ENCODE assay signal across 14 cellular contexts in genomic region chr10:72010234-72010992, GRCh38. TPM values are rescaled to one million over a fixed set of nuclear protein-coding genes. Genes with fewer than 3 reads are reported as not detected.
A peak's percentile ranks its signal among the peaks of the same experiment; 100 is the strongest.
DNase-seq lines count a peak whose midpoint lies in the region; ATAC-seq, FAIRE-seq and TF ChIP-seq lines count a peak whose summit lies in the region.
"Had no signal": no experiment of that assay in that cellular context is flagged by ENCODE, and none has a peak within 500 bp of the region (broad histone marks: within the 10 kb centered on the region; RNA-seq: fewer than 3 reads in every experiment).

No MANE protein-coding gene starts in this region.

- POLR2A ChIA-PET in endothelial cell of umbilical vein (lab: Charles Lee) = no interaction called here

- H3K27me3 ChIP-seq in adipocyte (replicated peaks; ENCODE audit: control insufficient read depth, insufficient read depth, low read length) = no peaks in the 10 kb centered on the region
- no peaks in the 10 kb centered on the region for H3K27me3 ChIP-seq in endothelial cell of umbilical vein (ENCODE audit: control insufficient read depth in 2 of 2, insufficient read depth in 2 of 2, low read length in 2 of 2)
- H3K27me3 ChIP-seq in thyroid gland = no peaks in the 10 kb centered on the region

- peak; percentile 26 for FAIRE-seq in endothelial cell of umbilical vein (lab: Jason Lieb, UNC)
- FAIRE-seq: urothelium cell line had no signal

- H3K36me3 ChIP-seq in adipocyte (ENCODE audit: control insufficient read depth, insufficient read depth, low read length, severe bottlenecking) (peaks cover 45% of the 10 kb centered on the region), endothelial cell of umbilical vein (ENCODE audit: control insufficient read depth in 2 of 2, extremely low read depth in 1 of 2, insufficient read depth in 2 of 2, low read length in 2 of 2) (peaks cover 2 to 4% of the 10 kb centered on the region in 2 experiments), thyroid gland (peaks cover 13 to 16% of the 10 kb centered on the region in 2 donors)

- H3K9me1 ChIP-seq in endothelial cell of umbilical vein (replicated peaks; ENCODE audit: control insufficient read depth, extremely low read depth, insufficient read depth, low read length) = no peaks in the 10 kb centered on the region

- no TSS peak for BruUV-seq in endothelial cell of umbilical vein (replicated peaks; lab: Mats Ljungman, UMichigan)

- no peak overlapping the region for H3K4me2 ChIP-seq in endothelial cell of umbilical vein (ENCODE audit: insufficient read depth, low read length)

- H3K9me3 Mint-ChIP-seq in nephron = no peaks in the 10 kb centered on the region
- H3K9me3 Mint-ChIP-seq: effector memory CD8-positive, alpha-beta T cell had no signal

- CTCF ChIA-PET in endothelial cell of umbilical vein (lab: Charles Lee) = interaction anchor here (1.0 to 1.9 kb wide), 5 partner anchors 12 to 55 kb away, joined by 3 to 11 read pairs (median 3); no protein-coding TSS in a partner anchor

- H3K27ac ChIP-seq in endothelial cell of umbilical vein (ENCODE audit: insufficient read depth, low read depth, low read length) (peak overlapping the region; percentile 52), thyroid gland (peak overlapping the region; percentile 54 to 78 (median 73))

- H3K4me1 Mint-ChIP-seq in nephron = peaks cover 71% of the 10 kb centered on the region

- H3K9me3 ChIP-seq in adipocyte (ENCODE audit: control insufficient read depth, low read length) (no peaks in the 10 kb centered on the region), endothelial cell of umbilical vein (replicated peaks; ENCODE audit: control insufficient read depth, insufficient read depth, low read length) (no peaks in the 10 kb centered on the region), thyroid gland (no peaks in the 10 kb centered on the region)

- intact Hi-C loops in endothelial cell of umbilical vein (cut with micrococcal nuclease) = no loop called here
- intact Hi-C loops in thyroid gland (cut with DNase I) = no loop called here

- no peak for TF ChIP-seq POLR2A in endothelial cell of umbilical vein (IDR thresholded peaks at IDR 0.05; ENCODE audit: low read depth, low read length)
- TF ChIP-seq POLR2A in thyroid gland (IDR thresholded peaks at IDR 0.05) = no peak

- DNase-seq in adipocyte (ENCODE audit: low read depth) = peak; percentile 48
- no peak for DNase-seq in endothelial cell of umbilical vein (ENCODE audit: low read depth, low spot score)
- no peak for DNase-seq in thyroid gland
- DNase-seq in activated CD8-positive, alpha-beta memory T cell treated with anti-CD3 and anti-CD28 coated beads for 24 hours = no peak
- DNase-seq in activated CD4-positive, alpha-beta T cell treated with anti-CD3 and anti-CD28 coated beads, Interleukin-2, amount 50 U/mL, for 4 hours = no peak
- DNase-seq: activated CD4-positive, alpha-beta T cell treated with anti-CD3 and anti-CD28 coated beads for 48 hours; activated naive CD4-positive, alpha-beta T cell; Calu3; effector memory CD8-positive, alpha-beta T cell; NCI-H510A treated with DMSO at 0.1 percent for 48 hours had no signal

- H3K36me3 Mint-ChIP-seq in nephron (ENCODE audit: low read depth) = peaks cover 27% of the 10 kb centered on the region

- 69 to 84% methylated on average over 6 to 7 of the region's 7 CpGs for WGBS in thyroid gland, 2 donors

- no peaks in the 10 kb centered on the region for H3K27me3 Mint-ChIP-seq in nephron (ENCODE audit: low read depth)

- H3K9ac ChIP-seq in adipocyte (ENCODE audit: low read length) = peak overlapping the region; percentile 86
- H3K9ac ChIP-seq in endothelial cell of umbilical vein (replicated peaks; ENCODE audit: extremely low read depth, insufficient read depth, low read length) = no peak overlapping the region

- peak overlapping the region; percentile 99 to 100 (median 99) for H3K27ac Mint-ChIP-seq in nephron
- H3K27ac Mint-ChIP-seq: effector memory CD8-positive, alpha-beta T cell had no signal

- dilution Hi-C loops in endothelial cell of umbilical vein (cut with MboI; ENCODE audit: extremely low pct_ligation_motif_present, low sequenced_read_pairs) = no loop called here

- H4K20me1 ChIP-seq in endothelial cell of umbilical vein (replicated peaks; ENCODE audit: control insufficient read depth, extremely low read depth, insufficient read depth, low read length) = no peaks in the 10 kb centered on the region

- no peak for TF ChIP-seq CTCF in endothelial cell of umbilical vein (IDR thresholded peaks at IDR 0.05; ENCODE audit: extremely low read depth in 1 of 2, insufficient read depth in 1 of 2, low read depth in 1 of 2, low read length in 2 of 2)
- TF ChIP-seq CTCF in nephron (IDR thresholded peaks at IDR 0.05; ENCODE audit: unreplicated experiment in 3 of 3) = no peak
- no peak for TF ChIP-seq CTCF in thyroid gland (IDR thresholded peaks at IDR 0.05)

- no peak overlapping the region for H2AFZ ChIP-seq in endothelial cell of umbilical vein (ENCODE audit: low read depth, low read length)

- peak overlapping the region; percentile 43 for H3K4me3 ChIP-seq in adipocyte (ENCODE audit: low read length)
- no peak overlapping the region for H3K4me3 ChIP-seq in endothelial cell of umbilical vein (replicated peaks in 1 of 3; ENCODE audit: insufficient read depth in 1 of 3, low read depth in 1 of 3, low read length in 3 of 3)
- no peak overlapping the region for H3K4me3 ChIP-seq in thyroid gland (replicated peaks in 1 of 3)

- peaks cover 71% of the 10 kb centered on the region for H3K4me1 ChIP-seq in adipocyte (ENCODE audit: control insufficient read depth, insufficient read depth, low read length)
- H3K4me1 ChIP-seq in endothelial cell of umbilical vein (ENCODE audit: control insufficient read depth, extremely low read depth, insufficient read depth, low read length) = peaks cover 17% of the 10 kb centered on the region
- peaks cover 3 to 35% of the 10 kb centered on the region in 2 donors for H3K4me1 ChIP-seq in thyroid gland

- peak overlapping the region in 1 of 3 experiments; percentile 1 for H3K4me3 Mint-ChIP-seq in nephron
- H3K4me3 Mint-ChIP-seq: effector memory CD8-positive, alpha-beta T cell had no signal

- ATAC-seq in HG03095 (IDR thresholded peaks at IDR 0.05; ENCODE audit: unreplicated experiment) (no peak), GM18520 (IDR thresholded peaks at IDR 0.05; ENCODE audit: unreplicated experiment) (no peak)
- ATAC-seq: effector memory CD8-positive, alpha-beta T cell had no signal

- H3K79me2 ChIP-seq in endothelial cell of umbilical vein (ENCODE audit: control insufficient read depth, insufficient read depth, low read length) = no peaks in the 10 kb centered on the region

TF ChIP-seq in endothelial cell of umbilical vein, 7 proteins besides CTCF, POLR2A, EP300 and RAD21:
- no peak for TF ChIP-seq JUN (IDR thresholded peaks at IDR 0.05; ENCODE audit: borderline replicate concordance, insufficient read depth, insufficient read length, low read depth)
- TF ChIP-seq MAX (IDR thresholded peaks at IDR 0.05; ENCODE audit: insufficient read depth, insufficient read length) = no peak
- TF ChIP-seq EZH2 (IDR thresholded peaks at IDR 0.05; ENCODE audit: borderline replicate concordance, low read depth, low read length, severe bottlenecking) = no peak
- TF ChIP-seq FOS (IDR thresholded peaks at IDR 0.05; ENCODE audit: borderline replicate concordance, insufficient read depth, low read length) = no peak
- no peak for TF ChIP-seq MYC (IDR thresholded peaks at IDR 0.05; ENCODE audit: low read depth, low read length)
- TF ChIP-seq GATA2 (IDR thresholded peaks at IDR 0.05; ENCODE audit: insufficient read depth, insufficient read length, low read depth, low read length) = no peak
- TF ChIP-seq POLR2AphosphoS5 (IDR thresholded peaks at IDR 0.05; ENCODE audit: insufficient read depth, low read depth, low read length) = no peak

RNA-seq across cellular contexts. Expression of gene CHST3, which starts 46.2 kb away (rescaled TPM):
- total RNA-seq in endothelial cell of umbilical vein (10.0 and 11.5 TPM in 2 replicates), thyroid gland (10 to 100 TPM in 3 of 4 donors, 1 to 10 TPM in 1; 8.6 to 16.9 (median 14.0) TPM)
- polyA plus RNA-seq in endothelial cell of umbilical vein = 5.5 and 6.0 TPM in 2 replicates
- 5.4 and 5.5 TPM in 2 replicates for polyA plus RNA-seq in endothelial cell of umbilical vein (2011; cell fraction: cytosol; rRNA removed)
- 4.6 TPM in 2 replicates for polyA plus RNA-seq in endothelial cell of umbilical vein (2011; cell fraction: nucleus; rRNA removed)
- 6.2 and 6.4 TPM in 2 replicates for polyA plus RNA-seq in endothelial cell of umbilical vein (2012)
- 11.7 and 12.7 TPM in 2 replicates for polyA minus RNA-seq in endothelial cell of umbilical vein
- polyA minus RNA-seq in endothelial cell of umbilical vein (2011; cell fraction: cytosol; rRNA and poly(A)+ RNA removed) = 10.8 TPM
- polyA minus RNA-seq in endothelial cell of umbilical vein (2011; cell fraction: nucleus; rRNA and poly(A)+ RNA removed) = 4.2 and 4.7 TPM in 2 replicates
